1 cellular context compared by ENCODE assay signal in the genomic region with DNA sequence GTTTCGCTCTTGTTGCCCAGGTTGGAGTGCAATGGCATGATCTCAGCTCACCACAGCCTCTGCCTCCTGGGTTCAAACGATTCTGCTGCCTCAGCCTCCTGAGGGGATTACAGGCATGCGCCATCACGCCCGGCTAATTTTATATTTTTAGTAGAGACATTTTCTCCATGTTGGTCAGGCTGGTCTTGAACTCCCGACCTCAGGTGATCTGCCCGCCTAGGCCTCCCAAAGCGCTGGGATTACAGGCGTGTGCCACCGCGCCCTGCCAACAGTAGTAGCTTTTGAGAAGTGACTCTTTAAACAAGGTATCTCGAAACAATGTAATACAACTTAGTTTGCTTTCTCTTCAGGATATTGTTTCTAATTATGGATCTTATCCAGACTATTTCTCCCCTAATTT.
TF ChIP-seq lines count a peak whose summit lies in the region.

No MANE protein-coding gene starts in this region.

TF ChIP-seq in HepG2, 621 proteins besides CTCF, POLR2A, EP300 and RAD21:
- TF ChIP-seq ZMYM3 (CRISPR knock-in tag; IDR thresholded peaks at IDR 0.05), result 0 out of 2 replicates have a peak, but pooled peaks have one; percentile 16
- TF ChIP-seq, protein P1, sequence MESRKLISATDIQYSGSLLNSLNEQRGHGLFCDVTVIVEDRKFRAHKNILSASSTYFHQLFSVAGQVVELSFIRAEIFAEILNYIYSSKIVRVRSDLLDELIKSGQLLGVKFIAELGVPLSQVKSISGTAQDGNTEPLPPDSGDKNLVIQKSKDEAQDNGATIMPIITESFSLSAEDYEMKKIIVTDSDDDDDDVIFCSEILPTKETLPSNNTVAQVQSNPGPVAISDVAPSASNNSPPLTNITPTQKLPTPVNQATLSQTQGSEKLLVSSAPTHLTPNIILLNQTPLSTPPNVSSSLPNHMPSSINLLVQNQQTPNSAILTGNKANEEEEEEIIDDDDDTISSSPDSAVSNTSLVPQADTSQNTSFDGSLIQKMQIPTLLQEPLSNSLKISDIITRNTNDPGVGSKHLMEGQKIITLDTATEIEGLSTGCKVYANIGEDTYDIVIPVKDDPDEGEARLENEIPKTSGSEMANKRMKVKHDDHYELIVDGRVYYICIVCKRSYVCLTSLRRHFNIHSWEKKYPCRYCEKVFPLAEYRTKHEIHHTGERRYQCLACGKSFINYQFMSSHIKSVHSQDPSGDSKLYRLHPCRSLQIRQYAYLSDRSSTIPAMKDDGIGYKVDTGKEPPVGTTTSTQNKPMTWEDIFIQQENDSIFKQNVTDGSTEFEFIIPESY (CRISPR knock-in tag; IDR thresholded peaks at IDR 0.05), result peak; percentile 92
- 0 out of 2 replicates have a peak, but pooled peaks have one; percentile 23 for TF ChIP-seq ZBTB38 (CRISPR knock-in tag; IDR thresholded peaks at IDR 0.05)
